In genomic region chr22:29263791-29264216, GRCh38 we compare ENCODE assay signal across 17 cellular contexts. TPM values are rescaled to one million over a fixed set of nuclear protein-coding genes. Genes with fewer than 3 reads are reported as not detected.
"Had no signal": no experiment of that assay in that cellular context is flagged by ENCODE, and none has a peak within 500 bp of the region (broad histone marks: within the 10 kb centered on the region; RNA-seq: fewer than 3 reads in every experiment).

No MANE protein-coding gene starts in this region.

- ATAC-seq: activated T-helper 17 cell treated with anti-CD3 and anti-CD28 coated beads, Interleukin-2, amount 50 U/mL, for 72 hours; lower lobe of right lung had no signal

- H3K4me3 ChIP-seq: lower lobe of right lung, sigmoid colon had no signal

- H3K9me3 ChIP-seq: lower lobe of right lung, sigmoid colon had no signal

- H3K27ac ChIP-seq: lower lobe of right lung, sigmoid colon had no signal

- FAIRE-seq: astrocyte, frontal cortex had no signal

- H3K27me3 ChIP-seq: sigmoid colon had no signal

- DNase-seq: activated CD4-positive, alpha-beta T cell treated with anti-CD3 and anti-CD28 coated beads for 1 hour; activated CD4-positive, alpha-beta T cell treated with anti-CD3 and anti-CD28 coated beads, Interleukin-2, amount 50 U/mL, for 48 hours; activated naive CD4-positive, alpha-beta T cell treated with anti-CD3 and anti-CD28 coated beads, Interleukin-2, amount 10 ng/mL, durations not matched to agents 7 days and 5 days; dermis blood vessel endothelial cell; head of caudate nucleus; kidney glomerular epithelial cell; lower lobe of right lung; sigmoid colon; stimulated activated CD4-positive, alpha-beta T cell treated with anti-CD3 and anti-CD28 coated beads, Interleukin-12 subunit alpha, Interleukin-12 subunit beta, amount 100 ng/mL, for 4 hours; stimulated activated CD4-positive, alpha-beta T cell treated with anti-CD3 and anti-CD28 coated beads, Interleukin-2, amount 100 ng/mL, for 24 hours had no signal

RNA-seq across cellular contexts. Expression of gene RASL10A, which starts 51.7 kb away (rescaled TPM):
- total RNA-seq: osteoblast had no signal

RNA-seq across cellular contexts. Expression of gene EMID1, which starts 58.1 kb away (rescaled TPM):
- total RNA-seq: activated T-helper 17 cell treated with anti-CD3 and anti-CD28 coated beads, Interleukin-2, amount 50 U/mL, for 72 hours; chondrocyte; pulmonary artery endothelial cell; T-helper 1 cell treated with Interleukin-12 subunit alpha and Interleukin-12 subunit beta and Interleukin-4 antibody, amounts not matched to agents 30 ng/mL and 1 ng/mL, for 36 hours had no signal
